Comparison of ENCODE assay signal across 26 cellular contexts in the genomic region with DNA sequence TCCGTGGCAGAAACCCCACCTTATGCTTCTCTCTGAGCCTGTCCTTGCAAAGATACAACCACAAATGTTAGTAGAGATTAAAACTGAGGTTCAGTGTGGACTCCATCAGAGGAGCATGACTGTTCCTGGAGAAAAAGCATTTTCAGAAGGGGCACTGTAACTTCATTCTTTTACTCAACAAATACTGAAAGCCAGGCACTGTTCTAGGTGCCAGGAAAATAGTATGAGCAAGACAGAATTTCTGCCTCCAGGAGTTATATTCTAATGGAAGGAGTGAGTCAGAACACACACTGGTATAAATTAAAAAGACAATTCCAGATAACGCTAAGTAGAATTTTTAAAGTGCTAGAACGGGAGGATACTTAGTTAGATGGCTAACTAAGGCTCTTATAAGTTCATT.
A peak's percentile ranks its signal among the peaks of the same experiment; 100 is the strongest.
DNase-seq lines count a peak whose midpoint lies in the region; ATAC-seq and TF ChIP-seq lines count a peak whose summit lies in the region.
"Had no signal": no experiment of that assay in that cellular context is flagged by ENCODE, and none has a peak within 500 bp of the region (broad histone marks: within the 10 kb centered on the region; RNA-seq: fewer than 3 reads in every experiment).

No MANE protein-coding gene starts in this region.

- H2AFZ ChIP-seq in GM23248: no peak overlapping the region

- H3K27me3 ChIP-seq in GM23248 (replicated peaks; ENCODE audit: insufficient read depth) (no peaks in the 10 kb centered on the region), foreskin keratinocyte (no peaks in the 10 kb centered on the region), thoracic aorta (replicated peaks; ENCODE audit: insufficient read depth) (no peaks in the 10 kb centered on the region)
- H3K27me3 ChIP-seq: ovary, SJSA1, transverse colon had no signal

- H3K79me2 ChIP-seq in GM23248 (ENCODE audit: insufficient read depth): no peaks in the 10 kb centered on the region

- TF ChIP-seq CTCF in astrocyte of the spinal cord (IDR thresholded peaks at IDR 0.05; ENCODE audit: low read depth, low read length) (no peak), foreskin keratinocyte (conservative IDR thresholded peaks at IDR 0.05) (peak; percentile 25), thoracic aorta (IDR thresholded peaks at IDR 0.05) (no peak)

- in situ Hi-C loops in GM23248 (cut with MboI) (no loop called here), astrocyte of the spinal cord (cut with HindIII; ENCODE audit: low sequenced_read_pairs) (no loop called here)

- no peaks in the 10 kb centered on the region for H3K9me3 ChIP-seq in GM23248 (ENCODE audit: low read depth)
- H3K9me3 ChIP-seq in thoracic aorta: no peaks in the 10 kb centered on the region
- H3K9me3 ChIP-seq: ovary, SJSA1, transverse colon had no signal

- H3K36me3 ChIP-seq in GM23248 (ENCODE audit: low read depth) (no peaks in the 10 kb centered on the region), thoracic aorta (no peaks in the 10 kb centered on the region)
- H3K36me3 ChIP-seq: ovary, SJSA1, transverse colon had no signal

- 8 to 14% methylated on average over 3 of the region's 3 CpGs for WGBS in GM23248 (ENCODE audit: low coverage in 1 of 2, low lambda C conversion rate in 2 of 2, missing lambda C conversion rate in 2 of 2), 2 experiments

- ATAC-seq in foreskin keratinocyte: peak; percentile 57
- ATAC-seq in thoracic aorta (ENCODE audit: insufficient number of reproducible peaks, low FRiP score, low read depth): peak; percentile 55
- no peak for ATAC-seq in GM19324 (IDR thresholded peaks at IDR 0.05; ENCODE audit: low FRiP score, unreplicated experiment)
- no peak for ATAC-seq in GM19023 (IDR thresholded peaks at IDR 0.05; ENCODE audit: unreplicated experiment)
- ATAC-seq: activated T-cell treated with anti-CD3 and anti-CD28 coated beads, Interleukin-2, amount 50 U/mL, for 72 hours; effector memory CD8-positive, alpha-beta T cell; HepG2; natural killer cell treated with Interleukin-12 subunit alpha and Interleukin-12 subunit beta and Interleukin-15 and Interleukin-18, amount 100 ng/mL, for 72 hours; stimulated activated naive CD8-positive, alpha-beta T cell treated with anti-CD3 and anti-CD28 coated beads, Interleukin-15, amount 100 ng/mL, for 72 hours had no signal

- H3K4me2 ChIP-seq in GM23248 (ENCODE audit: unreplicated experiment): no peak overlapping the region

- H3K9me2 ChIP-seq in GM23248 (ENCODE audit: insufficient read depth): no peaks in the 10 kb centered on the region

- H3K27ac ChIP-seq in GM23248: no peak overlapping the region; the same call in 1 of the 2 replicates
- H3K27ac ChIP-seq in foreskin keratinocyte: peak overlapping the region; percentile 27
- peak overlapping the region; percentile 54 to 59 for H3K27ac ChIP-seq in thoracic aorta
- H3K27ac ChIP-seq: ovary, SJSA1, transverse colon had no signal

- no peak overlapping the region for H3K4me3 ChIP-seq in GM23248
- no peak overlapping the region for H3K4me3 ChIP-seq in astrocyte of the spinal cord (ENCODE audit: low read depth, low read length)
- H3K4me3 ChIP-seq in thoracic aorta: no peak overlapping the region
- H3K4me3 ChIP-seq: ovary, SJSA1, transverse colon had no signal

- H4K20me1 ChIP-seq in GM23248 (ENCODE audit: insufficient read depth): no peaks in the 10 kb centered on the region

- H3K9ac ChIP-seq in GM23248: no peak overlapping the region

- DNase-seq in GM23248 (peak; percentile 83), astrocyte of the spinal cord (ENCODE audit: low read depth, low spot score) (peak; percentile 51), foreskin keratinocyte (peak in 1 of 2 donors; percentile 58), thoracic aorta (ENCODE audit: low spot score) (no peak), NCI-H1436 treated with DMSO at 0.1 percent for 48 hours (lab: John Stamatoyannopoulos, UW) (no peak)
- DNase-seq: activated CD4-positive, alpha-beta T cell treated with anti-CD3 and anti-CD28 coated beads, Interleukin-2, amount 50 U/mL, for 4 hours; activated CD4-positive, CD25-positive, alpha-beta regulatory T cell; activated naive CD4-positive, alpha-beta T cell; activated T-cell treated with anti-CD3 and anti-CD28 coated beads, Interleukin-2, amount 50 U/mL, for 72 hours; cortex of kidney; DND-41; effector memory CD8-positive, alpha-beta T cell; Kasumi-1; NCI-H1092; NCI-H2029 treated with DMSO at 0.1 percent for 48 hours; ovary; retina; RPMI8226; small intestine; stimulated activated naive CD8-positive, alpha-beta T cell treated with anti-CD3 and anti-CD28 coated beads, Interleukin-15, amount 100 ng/mL, for 72 hours; transverse colon had no signal

- H3K4me1 ChIP-seq in GM23248 (ENCODE audit: insufficient read depth) (peaks cover 52% of the 10 kb centered on the region), foreskin keratinocyte (peaks cover 28% of the 10 kb centered on the region), thoracic aorta (ENCODE audit: control insufficient read depth in 1 of 2, low read depth in 2 of 2) (peaks cover 18 to 49% of the 10 kb centered on the region in 2 donors)

- peaks cover 39% of the 10 kb centered on the region for H3F3A ChIP-seq in GM23248 (ENCODE audit: insufficient read depth)

Comparison
In these comparisons a context has a peak if more than half of its experiments do, and no peak if none do; other contexts are left out.
1. DNase-seq: peak in GM23248 (single experiment) and astrocyte of the spinal cord (single experiment); none in thoracic aorta (single experiment) and NCI-H1436 treated with DMSO at 0.1 percent for 48 hours (single experiment).
2. ATAC-seq: peak in foreskin keratinocyte (single experiment) and thoracic aorta (single experiment); none in GM19324 (single experiment) and GM19023 (single experiment).